Comparison of ENCODE assay signal across 26 cellular contexts in the genomic region with DNA sequence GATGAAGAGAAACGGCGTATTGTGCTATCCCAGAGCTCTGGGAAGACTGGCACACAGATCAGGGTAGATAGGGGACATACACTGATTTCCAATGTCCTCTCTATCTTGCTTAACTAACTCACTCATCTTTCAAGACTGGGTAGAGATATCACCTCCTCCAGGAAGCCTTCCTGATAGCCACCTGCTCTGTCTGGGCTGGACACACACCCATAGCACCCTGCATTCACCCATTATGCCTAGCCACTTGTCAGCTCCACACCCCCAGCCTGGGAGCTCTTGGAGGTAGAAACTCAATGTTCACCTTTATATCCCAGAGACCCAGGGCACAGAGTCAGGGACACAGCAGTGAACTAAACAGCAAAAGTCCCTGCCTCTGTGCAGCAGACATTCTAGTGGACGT. TPM values are rescaled to one million over a fixed set of nuclear protein-coding genes. Genes with fewer than 3 reads are reported as not detected.
A peak's percentile ranks its signal among the peaks of the same experiment; 100 is the strongest.
DNase-seq lines count a peak whose midpoint lies in the region; ATAC-seq, FAIRE-seq and TF ChIP-seq lines count a peak whose summit lies in the region.
"Had no signal": no experiment of that assay in that cellular context is flagged by ENCODE, and none has a peak within 500 bp of the region (broad histone marks: within the 10 kb centered on the region; RNA-seq: fewer than 3 reads in every experiment).

No MANE protein-coding gene starts in this region.

- no peak for TF ChIP-seq POLR2A in esophagus muscularis mucosa (IDR thresholded peaks at IDR 0.05; ENCODE audit: low read depth)
- TF ChIP-seq POLR2A in sigmoid colon (IDR thresholded peaks at IDR 0.05) = no peak

- TF ChIP-seq EP300 in esophagus muscularis mucosa (IDR thresholded peaks at IDR 0.05) (no peak), sigmoid colon (IDR thresholded peaks at IDR 0.05) (no peak)

- DNase-seq in CD8-positive, alpha-beta T cell = no peak
- DNase-seq in T-cell = no peak
- DNase-seq in esophagus muscularis mucosa (ENCODE audit: extremely low spot score) = no peak
- DNase-seq in sigmoid colon = no peak
- DNase-seq in upper lobe of right lung = no peak
- DNase-seq in frontal cortex (ENCODE audit: low spot score in 2 of 2) = no peak
- DNase-seq in A172 (ENCODE audit: low spot score) = no peak
- DNase-seq: activated CD4-positive, CD25-positive, alpha-beta regulatory T cell; activated naive CD4-positive, alpha-beta T cell treated with anti-CD3 and anti-CD28 coated beads, Interleukin-2, amount 10 ng/mL, durations not matched to agents 7 days and 5 days; activated T-cell treated with anti-CD3 and anti-CD28 coated beads, Interleukin-2, amount 50 U/mL, for 48 hours; colonic mucosa; H7; heart left ventricle; left colon; NCI-H1417 treated with DMSO at 0.1 percent for 48 hours; NCI-H510A treated with DMSO at 0.1 percent for 48 hours; NK-92 treated with Interleukin-12 subunit alpha and Interleukin-12 subunit beta, amount 100 ng/mL, for 24 hours; occipital lobe; Peyer's patch; stimulated activated CD4-positive, alpha-beta T cell treated with anti-CD3 and anti-CD28 coated beads, Interleukin-15, amount 100 ng/mL, for 24 hours; T1000; testis had no signal

- H3K9me3 Mint-ChIP-seq in CD8-positive, alpha-beta T cell = peaks cover 7% of the 10 kb centered on the region
- H3K9me3 Mint-ChIP-seq in T-cell = peaks cover 3 to 13% (median 7%) of the 10 kb centered on the region in 3 donors

- H3K27ac ChIP-seq in CD8-positive, alpha-beta T cell (ENCODE audit: low read depth, low read length) = no peak overlapping the region
- H3K27ac ChIP-seq in esophagus muscularis mucosa (replicated peaks in 1 of 4) (peak overlapping the region; percentile 90 to 98 (median 97)), sigmoid colon (peak overlapping the region; percentile 98 to 100 (median 100)), upper lobe of right lung (no peak overlapping the region)

- H3K4me1 Mint-ChIP-seq in CD8-positive, alpha-beta T cell (ENCODE audit: low read depth) = peaks cover 80% of the 10 kb centered on the region
- peaks cover 69 to 84% (median 80%) of the 10 kb centered on the region in 3 donors for H3K4me1 Mint-ChIP-seq in T-cell

- CTCF ChIA-PET in CD8-positive, alpha-beta T cell (lab: Charles Lee) = interaction anchor here (0.9 to 7.6 kb wide), 8 partner anchors 11 to 163 kb away, joined by 3 to 67 read pairs (median 4); no protein-coding TSS in a partner anchor
- CTCF ChIA-PET in T-cell (lab: Charles Lee) = interaction anchor here in 1 of 2 donors (0.8 kb wide), 1 partner anchor 11 kb away, joined by 3 read pairs; no protein-coding TSS in a partner anchor

- POLR2A ChIA-PET in CD8-positive, alpha-beta T cell (lab: Charles Lee) = interaction anchor here (1.0 to 1.2 kb wide), 2 partner anchors 42 to 53 kb away, joined by 3 read pairs; no protein-coding TSS in a partner anchor
- POLR2A ChIA-PET in T-cell (lab: Charles Lee) = no interaction called here

- no peak for ATAC-seq in CD8-positive, alpha-beta T cell
- no peak for ATAC-seq in T-cell (replicated peaks in 1 of 4)
- no peak for ATAC-seq in upper lobe of right lung
- ATAC-seq: heart left ventricle, SK-N-SH treated with all-trans-retinoic acid at 6 μM for 48 hours had no signal

- intact Hi-C loops in CD8-positive, alpha-beta T cell (cut with DNase I, micrococcal nuclease) = no loop called here
- intact Hi-C loops in esophagus muscularis mucosa (cut with DNase I) (no loop called here), sigmoid colon (cut with DNase I) (no loop called here), upper lobe of right lung (cut with DNase I) (no loop called here)

- H3K27ac Mint-ChIP-seq in CD8-positive, alpha-beta T cell = peak overlapping the region; percentile 86
- H3K27ac Mint-ChIP-seq in T-cell = peak overlapping the region; percentile 62 to 82

- 86% methylated on average over 3 of the region's 3 CpGs for WGBS in esophagus muscularis mucosa
- 81 to 94% methylated on average over 3 of the region's 3 CpGs for WGBS in sigmoid colon, 2 donors

- no peak for TF ChIP-seq CTCF in CD8-positive, alpha-beta T cell (IDR thresholded peaks at IDR 0.05)
- no peak for TF ChIP-seq CTCF in esophagus muscularis mucosa (IDR thresholded peaks at IDR 0.05)
- no peak for TF ChIP-seq CTCF in sigmoid colon (IDR thresholded peaks at IDR 0.05)
- no peak for TF ChIP-seq CTCF in upper lobe of right lung (IDR thresholded peaks at IDR 0.05)

- H3K36me3 Mint-ChIP-seq in CD8-positive, alpha-beta T cell = peaks cover 49% of the 10 kb centered on the region
- H3K36me3 Mint-ChIP-seq in T-cell = peaks cover 37% of the 10 kb centered on the region

- peaks cover 20% of the 10 kb centered on the region for H3K36me3 ChIP-seq in CD8-positive, alpha-beta T cell (ENCODE audit: insufficient read depth, low read length)
- H3K36me3 ChIP-seq in esophagus muscularis mucosa (peaks cover 0 to 30% (median 11%) of the 10 kb centered on the region in 4 donors), sigmoid colon (peaks cover 0 to 11% (median 2%) of the 10 kb centered on the region in 4 donors), upper lobe of right lung (peaks cover 6% of the 10 kb centered on the region)
- H3K36me3 ChIP-seq: colonic mucosa had no signal

- H3K27me3 ChIP-seq in CD8-positive, alpha-beta T cell (ENCODE audit: insufficient read depth, low read length) = no peaks in the 10 kb centered on the region
- no peaks in the 10 kb centered on the region for H3K27me3 ChIP-seq in esophagus muscularis mucosa
- H3K27me3 ChIP-seq in sigmoid colon = no peaks in the 10 kb centered on the region
- H3K27me3 ChIP-seq in upper lobe of right lung = no peaks in the 10 kb centered on the region
- H3K27me3 ChIP-seq: colonic mucosa, heart left ventricle, Peyer's patch, right atrium auricular region, testis had no signal

- no peak for FAIRE-seq in frontal cortex (lab: Jason Lieb, UNC)
- FAIRE-seq: endometrium had no signal

- H3K4me3 Mint-ChIP-seq in CD8-positive, alpha-beta T cell = no peak overlapping the region
- H3K4me3 Mint-ChIP-seq in T-cell = peak overlapping the region in 1 of 3 donors; percentile 72
- H3K4me3 Mint-ChIP-seq: activated naive CD4-positive, alpha-beta T cell treated with anti-CD3 and anti-CD28 coated beads, Interleukin-2, amount 10 ng/mL, durations not matched to agents 7 days and 5 days; brain had no signal

- H3K27me3 Mint-ChIP-seq in CD8-positive, alpha-beta T cell (ENCODE audit: low read depth) = no peaks in the 10 kb centered on the region
- no peaks in the 10 kb centered on the region for H3K27me3 Mint-ChIP-seq in T-cell
- H3K27me3 Mint-ChIP-seq: activated naive CD4-positive, alpha-beta T cell treated with anti-CD3 and anti-CD28 coated beads, Interleukin-2, amount 10 ng/mL, durations not matched to agents 7 days and 5 days had no signal

- no peak overlapping the region for H3K4me3 ChIP-seq in CD8-positive, alpha-beta T cell (ENCODE audit: low read depth, low read length)
- H3K4me3 ChIP-seq in esophagus muscularis mucosa = no peak overlapping the region
- H3K4me3 ChIP-seq in sigmoid colon = no peak overlapping the region
- no peak overlapping the region for H3K4me3 ChIP-seq in upper lobe of right lung
- H3K4me3 ChIP-seq: colonic mucosa, heart left ventricle, Peyer's patch, right atrium auricular region, testis had no signal

- H3K4me1 ChIP-seq in CD8-positive, alpha-beta T cell (ENCODE audit: insufficient read depth, low read length) = peaks cover 82% of the 10 kb centered on the region
- H3K4me1 ChIP-seq in esophagus muscularis mucosa (peaks cover 63 to 96% (median 93%) of the 10 kb centered on the region in 4 donors), sigmoid colon (peaks cover 0 to 93% (median 90%) of the 10 kb centered on the region in 4 donors), upper lobe of right lung (peaks cover 25% of the 10 kb centered on the region)

- peaks cover 10% of the 10 kb centered on the region for H3K9me3 ChIP-seq in CD8-positive, alpha-beta T cell (ENCODE audit: low read length)
- H3K9me3 ChIP-seq in esophagus muscularis mucosa (no peaks in the 10 kb centered on the region), sigmoid colon (no peaks in the 10 kb centered on the region), upper lobe of right lung (no peaks in the 10 kb centered on the region)
- H3K9me3 ChIP-seq: colonic mucosa, Peyer's patch, right atrium auricular region, testis had no signal

RNA-seq across cellular contexts. Expression of a gene that starts 52.0 kb away (rescaled TPM):
- 100 to 1,000 TPM; 153 to 161 TPM for total RNA-seq in CD8-positive, alpha-beta T cell
- 100 to 1,000 TPM in 4 of 5 donors, 10 to 100 TPM in 1; 84.8 to 219 (median 122) TPM for total RNA-seq in T-cell
- total RNA-seq in esophagus muscularis mucosa = 1,000 to 10,000 TPM in 3 of 4 donors, 100 to 1,000 TPM in 1; 958 to 2,110 (median 1,439) TPM
- total RNA-seq in sigmoid colon = 1,000 to 10,000 TPM in 1 of 4 donors, 100 to 1,000 TPM in 3; 372 to 1,069 (median 688) TPM
- polyA plus RNA-seq in sigmoid colon = 10 to 100 TPM; 20.1 to 98.1 (median 24.0) TPM
- 177 TPM for total RNA-seq in upper lobe of right lung
- 15.1 TPM for total RNA-seq in frontal cortex
- 146 and 148 TPM in 2 replicates for total RNA-seq in A172 (2014; rRNA removed; shearing (Covaris generic))

Comparison
In these comparisons a context has a peak if more than half of its experiments do, and no peak if none do; other contexts are left out.
1. H3K27ac ChIP-seq: peak in esophagus muscularis mucosa (4 of 4) and sigmoid colon (4 of 4); none in CD8-positive, alpha-beta T cell (single experiment) and upper lobe of right lung (single experiment).